14 cellular contexts compared by ENCODE assay signal in the genomic region with DNA sequence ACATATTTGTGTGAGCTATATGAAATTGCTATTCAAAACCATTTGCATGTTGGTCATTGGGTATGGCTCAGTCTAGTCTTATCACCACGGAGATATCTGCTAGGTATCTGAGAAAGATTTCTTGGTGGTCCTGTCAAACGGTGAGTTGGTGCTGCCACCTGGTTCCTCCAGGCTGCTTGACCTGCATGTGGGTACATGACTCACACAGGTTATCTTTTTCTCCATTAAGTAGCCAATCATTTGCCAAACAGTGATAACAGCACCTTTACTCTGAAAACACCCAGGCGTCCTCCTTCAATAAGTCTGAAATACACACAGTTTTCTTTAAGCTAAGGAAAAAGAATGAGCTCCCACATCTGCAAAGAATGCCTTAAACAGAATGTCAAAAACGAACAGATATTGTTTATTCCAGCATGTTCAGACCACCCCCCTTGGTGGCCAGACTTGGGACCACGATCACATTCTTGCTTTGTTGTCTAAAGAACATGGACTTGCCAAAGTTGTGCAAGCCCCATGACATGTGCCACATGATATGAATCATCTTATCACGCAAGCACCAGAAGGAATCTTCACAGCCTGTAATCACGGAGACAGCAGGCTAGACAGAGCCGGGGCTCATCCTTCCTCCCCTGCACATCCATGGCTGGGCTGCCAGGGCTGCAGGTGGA.
A peak's percentile ranks its signal among the peaks of the same experiment; 100 is the strongest.
DNase-seq lines count a peak whose midpoint lies in the region; ATAC-seq and TF ChIP-seq lines count a peak whose summit lies in the region.
"Had no signal": no experiment of that assay in that cellular context is flagged by ENCODE, and none has a peak within 500 bp of the region (broad histone marks: within the 10 kb centered on the region; RNA-seq: fewer than 3 reads in every experiment).

No MANE protein-coding gene starts in this region.

- no peak overlapping the region for H2AFZ ChIP-seq in ACC112 (ENCODE audit: low read length, unreplicated experiment)

- no peak overlapping the region for H3K4me3 ChIP-seq in ACC112 (ENCODE audit: low read depth, low read length)
- no peak overlapping the region for H3K4me3 ChIP-seq in epithelial cell of proximal tubule (ENCODE audit: low read depth, low read length)
- no peak overlapping the region for H3K4me3 ChIP-seq in CD4-positive, alpha-beta memory T cell (ENCODE audit: low read length in 2 of 2)

- H3K36me3 ChIP-seq in ACC112 (ENCODE audit: insufficient read depth, low read length), result no peaks in the 10 kb centered on the region
- no peaks in the 10 kb centered on the region for H3K36me3 ChIP-seq in CD4-positive, alpha-beta memory T cell (ENCODE audit: insufficient read depth, low read length)

- TF ChIP-seq CTCF in epithelial cell of proximal tubule (conservative IDR thresholded peaks at IDR 0.05; ENCODE audit: low read depth, low read length), result no peak
- TF ChIP-seq CTCF in nephron (IDR thresholded peaks at IDR 0.05; ENCODE audit: unreplicated experiment in 3 of 3), result no peak

- no peaks in the 10 kb centered on the region for H3K27me3 Mint-ChIP-seq in nephron (ENCODE audit: low read depth)
- H3K27me3 Mint-ChIP-seq in activated T-helper 17 cell treated with anti-CD3 and anti-CD28 coated beads, Interleukin-2, amount 50 U/mL, for 72 hours, result no peaks in the 10 kb centered on the region
- peaks cover 0 to 13% (median 0%) of the 10 kb centered on the region in 5 donors for H3K27me3 Mint-ChIP-seq in naive thymus-derived CD8-positive, alpha-beta T cell
- no peaks in the 10 kb centered on the region for H3K27me3 Mint-ChIP-seq in CD4-positive, alpha-beta memory T cell
- H3K27me3 Mint-ChIP-seq: activated naive CD8-positive, alpha-beta T cell treated with anti-CD3 and anti-CD28 coated beads, Interleukin-2, amount 50 U/mL, for 24 hours; type B pancreatic cell had no signal

- peak overlapping the region in 2 of 3 experiments; percentile 14 to 51 for H3K27ac Mint-ChIP-seq in nephron
- no peak overlapping the region for H3K27ac Mint-ChIP-seq in activated T-helper 17 cell treated with anti-CD3 and anti-CD28 coated beads, Interleukin-2, amount 50 U/mL, for 72 hours
- H3K27ac Mint-ChIP-seq in naive thymus-derived CD8-positive, alpha-beta T cell, result no peak overlapping the region
- H3K27ac Mint-ChIP-seq in CD4-positive, alpha-beta memory T cell, result no peak overlapping the region
- H3K27ac Mint-ChIP-seq: activated naive CD8-positive, alpha-beta T cell treated with anti-CD3 and anti-CD28 coated beads, Interleukin-2, amount 50 U/mL, for 24 hours; T-helper 2 cell treated with Interferon-gamma antibody and Interleukin-4, amounts not matched to agents 5 μg/mL and 100 μg/mL, for 36 hours; type B pancreatic cell had no signal

- H3K79me2 ChIP-seq in ACC112 (ENCODE audit: control insufficient read depth, insufficient read depth, low read length, unreplicated experiment), result no peaks in the 10 kb centered on the region

- no peak overlapping the region for H3K4me3 Mint-ChIP-seq in nephron
- no peak overlapping the region for H3K4me3 Mint-ChIP-seq in activated T-helper 17 cell treated with anti-CD3 and anti-CD28 coated beads, Interleukin-2, amount 50 U/mL, for 72 hours
- no peak overlapping the region for H3K4me3 Mint-ChIP-seq in naive thymus-derived CD8-positive, alpha-beta T cell
- no peak overlapping the region for H3K4me3 Mint-ChIP-seq in CD4-positive, alpha-beta memory T cell
- H3K4me3 Mint-ChIP-seq: activated naive CD8-positive, alpha-beta T cell treated with anti-CD3 and anti-CD28 coated beads, Interleukin-2, amount 50 U/mL, for 24 hours; T-helper 2 cell treated with Interferon-gamma antibody and Interleukin-4, amounts not matched to agents 5 μg/mL and 100 μg/mL, for 36 hours; type B pancreatic cell had no signal

- H3K4me1 Mint-ChIP-seq in nephron, result peaks cover 23% of the 10 kb centered on the region
- no peaks in the 10 kb centered on the region for H3K4me1 Mint-ChIP-seq in activated T-helper 17 cell treated with anti-CD3 and anti-CD28 coated beads, Interleukin-2, amount 50 U/mL, for 72 hours
- H3K4me1 Mint-ChIP-seq in naive thymus-derived CD8-positive, alpha-beta T cell, result no peaks in the 10 kb centered on the region
- no peaks in the 10 kb centered on the region for H3K4me1 Mint-ChIP-seq in CD4-positive, alpha-beta memory T cell
- H3K4me1 Mint-ChIP-seq: activated naive CD8-positive, alpha-beta T cell treated with anti-CD3 and anti-CD28 coated beads, Interleukin-2, amount 50 U/mL, for 24 hours had no signal

- DNase-seq in LHCN-M2 (ENCODE audit: low read depth) (peak; percentile 30), epithelial cell of proximal tubule (ENCODE audit: low read depth) (peak; percentile 3), NCI-H1694 treated with DMSO at 0.1 percent for 48 hours (lab: John Stamatoyannopoulos, UW) (no peak)
- no peak for DNase-seq in naive thymus-derived CD8-positive, alpha-beta T cell
- no peak for DNase-seq in CD4-positive, alpha-beta memory T cell
- DNase-seq: ACHN; activated naive CD8-positive, alpha-beta T cell treated with anti-CD3 and anti-CD28 coated beads, Interleukin-2, amount 50 U/mL, for 24 hours; left colon; NCI-H69 had no signal

- no peaks in the 10 kb centered on the region for H3K9me3 ChIP-seq in CD4-positive, alpha-beta memory T cell (ENCODE audit: control insufficient read depth in 1 of 2, low read length in 2 of 2)

- no peaks in the 10 kb centered on the region for H3K27me3 ChIP-seq in ACC112 (ENCODE audit: insufficient read depth, low read length)
- H3K27me3 ChIP-seq in CD4-positive, alpha-beta memory T cell (ENCODE audit: insufficient read depth, low read length), result no peaks in the 10 kb centered on the region

- H3K36me3 Mint-ChIP-seq in nephron (ENCODE audit: low read depth), result peaks cover 14% of the 10 kb centered on the region
- H3K36me3 Mint-ChIP-seq in activated T-helper 17 cell treated with anti-CD3 and anti-CD28 coated beads, Interleukin-2, amount 50 U/mL, for 72 hours (ENCODE audit: low read depth), result no peaks in the 10 kb centered on the region
- H3K36me3 Mint-ChIP-seq in naive thymus-derived CD8-positive, alpha-beta T cell, result peaks cover 0 to 13% (median 13%) of the 10 kb centered on the region in 3 donors
- no peaks in the 10 kb centered on the region for H3K36me3 Mint-ChIP-seq in CD4-positive, alpha-beta memory T cell
- H3K36me3 Mint-ChIP-seq: type B pancreatic cell had no signal

- intact Hi-C loops in CD4-positive, alpha-beta memory T cell (cut with micrococcal nuclease), result no loop called here

- no peak for ATAC-seq in activated T-helper 17 cell treated with anti-CD3 and anti-CD28 coated beads, Interleukin-2, amount 50 U/mL, for 72 hours (replicated peaks)
- ATAC-seq in naive thymus-derived CD8-positive, alpha-beta T cell, result no peak
- ATAC-seq: activated naive CD8-positive, alpha-beta T cell treated with anti-CD3 and anti-CD28 coated beads, Interleukin-2, amount 50 U/mL, for 24 hours; left colon had no signal

- H3K4me1 ChIP-seq in ACC112 (ENCODE audit: control insufficient read depth, insufficient read depth, low read length, unreplicated experiment), result peaks cover 12% of the 10 kb centered on the region
- no peaks in the 10 kb centered on the region for H3K4me1 ChIP-seq in CD4-positive, alpha-beta memory T cell (ENCODE audit: insufficient read depth, low read length)

- peaks cover 11% of the 10 kb centered on the region for H3K9me3 Mint-ChIP-seq in nephron
- no peaks in the 10 kb centered on the region for H3K9me3 Mint-ChIP-seq in activated T-helper 17 cell treated with anti-CD3 and anti-CD28 coated beads, Interleukin-2, amount 50 U/mL, for 72 hours
- H3K9me3 Mint-ChIP-seq in naive thymus-derived CD8-positive, alpha-beta T cell, result peaks cover 0 to 12% (median 6%) of the 10 kb centered on the region in 9 donors
- H3K9me3 Mint-ChIP-seq in CD4-positive, alpha-beta memory T cell, result peaks cover 0 to 8% (median 3%) of the 10 kb centered on the region in 8 donors
- H3K9me3 Mint-ChIP-seq: T-helper 2 cell treated with Interferon-gamma antibody and Interleukin-4, amounts not matched to agents 5 μg/mL and 100 μg/mL, for 36 hours; type B pancreatic cell had no signal

- CTCF ChIA-PET in CD4-positive, alpha-beta memory T cell (lab: Charles Lee; ENCODE audit: partially characterized antibody), result interaction anchor here (1.4 kb wide), 1 partner anchor 9 kb away, joined by 3 read pairs; no protein-coding TSS in a partner anchor

- H3K27ac ChIP-seq in ACC112 (ENCODE audit: low read depth, low read length), result peak overlapping the region; percentile 51; the same call in 1 of the 2 replicates
- no peak overlapping the region for H3K27ac ChIP-seq in CD4-positive, alpha-beta memory T cell (ENCODE audit: low read depth, low read length)

- POLR2A ChIA-PET in naive thymus-derived CD8-positive, alpha-beta T cell (lab: Charles Lee), result no interaction called here
- POLR2A ChIA-PET in CD4-positive, alpha-beta memory T cell (lab: Charles Lee; ENCODE audit: partially characterized antibody), result no interaction called here

Comparison
In these comparisons a context has a peak if more than half of its experiments do, and no peak if none do; other contexts are left out.
1. DNase-seq: peak in LHCN-M2 (single experiment) and epithelial cell of proximal tubule (single experiment); none in NCI-H1694 treated with DMSO at 0.1 percent for 48 hours (single experiment), naive thymus-derived CD8-positive, alpha-beta T cell (0 of 10) and CD4-positive, alpha-beta memory T cell (0 of 5).
2. H3K27ac Mint-ChIP-seq: peak in nephron (2 of 3); none in activated T-helper 17 cell treated with anti-CD3 and anti-CD28 coated beads, Interleukin-2, amount 50 U/mL, for 72 hours (single experiment), naive thymus-derived CD8-positive, alpha-beta T cell (0 of 10) and CD4-positive, alpha-beta memory T cell (0 of 7).